Comparison of ENCODE assay signal across 1 cellular context in the genomic region with DNA sequence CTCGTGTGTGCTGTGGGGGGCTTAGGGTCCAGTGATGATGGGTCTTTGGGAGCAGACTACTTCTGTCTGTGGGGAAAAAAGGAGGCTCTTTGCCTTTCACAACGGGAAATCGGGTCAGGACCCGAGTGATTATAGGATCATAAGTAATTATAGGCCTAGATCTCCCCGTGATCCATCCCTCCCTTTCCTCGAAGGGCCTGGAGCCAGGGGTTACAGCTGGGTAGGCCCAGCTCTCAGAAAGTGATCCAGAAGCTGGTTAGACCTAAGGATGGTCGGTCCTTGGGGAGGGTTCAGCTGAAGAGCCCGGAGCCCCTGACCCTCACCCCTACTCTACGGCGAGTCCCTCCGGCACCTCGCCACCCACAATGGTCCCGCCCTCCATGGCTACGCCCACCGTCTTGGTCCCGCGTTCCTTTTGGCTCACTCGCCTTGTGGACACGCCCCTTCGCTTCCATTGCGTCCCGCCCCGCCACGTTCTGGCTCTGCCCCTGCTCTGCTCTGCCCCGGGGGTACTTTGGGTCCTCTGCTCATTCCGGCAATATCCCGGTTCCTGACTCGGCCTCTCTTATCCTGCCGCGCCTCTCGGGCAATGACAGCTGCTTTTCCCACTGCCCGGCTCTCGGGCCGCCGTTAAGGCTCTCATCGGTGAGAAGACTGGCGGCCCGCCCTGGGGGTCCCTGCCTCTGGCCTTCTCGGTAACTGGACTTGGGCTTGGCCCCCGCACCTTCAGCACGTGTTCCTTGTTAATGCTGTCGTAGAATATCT.
TF ChIP-seq lines count a peak whose summit lies in the region.

No MANE protein-coding gene starts in this region.

TF ChIP-seq in HEK293, 187 proteins besides CTCF, POLR2A, EP300 and RAD21 (continued from another document):
- TF ChIP-seq, protein P1, sequence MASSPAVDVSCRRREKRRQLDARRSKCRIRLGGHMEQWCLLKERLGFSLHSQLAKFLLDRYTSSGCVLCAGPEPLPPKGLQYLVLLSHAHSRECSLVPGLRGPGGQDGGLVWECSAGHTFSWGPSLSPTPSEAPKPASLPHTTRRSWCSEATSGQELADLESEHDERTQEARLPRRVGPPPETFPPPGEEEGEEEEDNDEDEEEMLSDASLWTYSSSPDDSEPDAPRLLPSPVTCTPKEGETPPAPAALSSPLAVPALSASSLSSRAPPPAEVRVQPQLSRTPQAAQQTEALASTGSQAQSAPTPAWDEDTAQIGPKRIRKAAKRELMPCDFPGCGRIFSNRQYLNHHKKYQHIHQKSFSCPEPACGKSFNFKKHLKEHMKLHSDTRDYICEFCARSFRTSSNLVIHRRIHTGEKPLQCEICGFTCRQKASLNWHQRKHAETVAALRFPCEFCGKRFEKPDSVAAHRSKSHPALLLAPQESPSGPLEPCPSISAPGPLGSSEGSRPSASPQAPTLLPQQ (tag by site-specific recombination; IDR thresholded peaks at IDR 0.05), result no peak
- no peak for TF ChIP-seq HOXD13 (CRISPR knock-in tag; IDR thresholded peaks at IDR 0.05; ENCODE audit: borderline replicate concordance)
- peak; percentile 19; the same call in 1 of the 2 replicates for TF ChIP-seq EGR2 (tag by site-specific recombination; IDR thresholded peaks at IDR 0.05; ENCODE audit: low read depth)
- TF ChIP-seq ZNF600 (tag by site-specific recombination; IDR thresholded peaks at IDR 0.05), result peak; percentile 92
- 0 out of 2 replicates have a peak, but pooled peaks have one; percentile 39 for TF ChIP-seq GLIS2 (tag by site-specific recombination; IDR thresholded peaks at IDR 0.05)
- peak; percentile 51; the same call in 1 of the 2 replicates for TF ChIP-seq ZFHX2 (tag by site-specific recombination; conservative IDR thresholded peaks at IDR 0.05)
- TF ChIP-seq SP3 (tag by site-specific recombination; IDR thresholded peaks at IDR 0.05), result peak; percentile 65
- TF ChIP-seq KLF1 (tag by site-specific recombination; IDR thresholded peaks at IDR 0.05), result peak; percentile 37; the same call in 1 of the 2 replicates
- no peak for TF ChIP-seq ZNF133 (tag by site-specific recombination; IDR thresholded peaks at IDR 0.05)
